31 cellular contexts compared by ENCODE assay signal in genomic region chr14:85788834-85789233, GRCh38.
"Had no signal": no experiment of that assay in that cellular context is flagged by ENCODE, and none has a peak within 500 bp of the region (broad histone marks: within the 10 kb centered on the region; RNA-seq: fewer than 3 reads in every experiment).

No MANE protein-coding gene starts in this region.

- H3K36me3 ChIP-seq: neutrophil, pancreas, prostate gland, right atrium auricular region, spleen, suprapubic skin, tibial artery, transverse colon, upper lobe of right lung, uterus had no signal

- H3K9me3 ChIP-seq: neutrophil, pancreas, prostate gland, right atrium auricular region, spleen, suprapubic skin, testis, tibial artery, transverse colon, upper lobe of right lung, uterus had no signal

- H3K36me3 Mint-ChIP-seq: naive thymus-derived CD8-positive, alpha-beta T cell; natural killer cell treated with Interleukin-12 subunit alpha and Interleukin-12 subunit beta and Interleukin-15 and Interleukin-18, amount 100 ng/mL, for 72 hours; stimulated activated memory B cell treated with anti-CD40 and anti-IgM and Interleukin-4, amounts not matched to agents 10 μg/mL and 1 μg/mL and 100 μg/mL, for 72 hours; type B pancreatic cell had no signal

- H3K27ac ChIP-seq: neutrophil, pancreas, prostate gland, right atrium auricular region, skin epidermis, spleen, suprapubic skin, testis, tibial artery, transverse colon, upper lobe of right lung, uterus had no signal

- ATAC-seq: naive thymus-derived CD8-positive, alpha-beta T cell; natural killer cell treated with Interleukin-12 subunit alpha and Interleukin-12 subunit beta and Interleukin-15 and Interleukin-18, amount 100 ng/mL, for 72 hours; pancreas; sciatic nerve; stimulated activated memory B cell treated with anti-CD40 and anti-IgM and Interleukin-4, amounts not matched to agents 10 μg/mL and 1 μg/mL and 100 μg/mL, for 72 hours; stimulated activated naive CD8-positive, alpha-beta T cell treated with anti-CD3 and anti-CD28 coated beads, Interleukin-15, Interleukin-2, amounts not matched to agents 100 U/mL and 50 U/mL, for 24 hours; upper lobe of right lung had no signal

- H3K27me3 ChIP-seq: neutrophil, pancreas, right atrium auricular region, spleen, suprapubic skin, testis, tibial artery, transverse colon, upper lobe of right lung, uterus had no signal

- H3K27ac Mint-ChIP-seq: naive thymus-derived CD8-positive, alpha-beta T cell; natural killer cell treated with Interleukin-12 subunit alpha and Interleukin-12 subunit beta and Interleukin-15 and Interleukin-18, amount 100 ng/mL, for 72 hours; nephron progenitor cell; stimulated activated memory B cell treated with anti-CD40 and anti-IgM and Interleukin-4, amounts not matched to agents 10 μg/mL and 1 μg/mL and 100 μg/mL, for 72 hours; stimulated activated naive CD8-positive, alpha-beta T cell treated with anti-CD3 and anti-CD28 coated beads, Interleukin-15, amount 100 ng/mL, for 72 hours; type B pancreatic cell had no signal

- H3K4me3 ChIP-seq: pancreas, prostate gland, right atrium auricular region, skin epidermis, smooth muscle cell, spleen, suprapubic skin, testis, tibial artery, transverse colon, upper lobe of right lung, uterus had no signal

- H3K4me3 Mint-ChIP-seq: nephron progenitor cell; neural crest cell; stimulated activated memory B cell treated with anti-CD40 and anti-IgM and Interleukin-4, amounts not matched to agents 10 μg/mL and 1 μg/mL and 100 μg/mL, for 72 hours; stimulated activated naive CD8-positive, alpha-beta T cell treated with anti-CD3 and anti-CD28 coated beads, Interleukin-15, amount 100 ng/mL, for 72 hours; type B pancreatic cell had no signal

- FAIRE-seq: pancreas had no signal

- H3K27me3 Mint-ChIP-seq: natural killer cell treated with Interleukin-12 subunit alpha and Interleukin-12 subunit beta and Interleukin-15 and Interleukin-18, amount 100 ng/mL, for 72 hours; stimulated activated memory B cell treated with anti-CD40 and anti-IgM and Interleukin-4, amounts not matched to agents 10 μg/mL and 1 μg/mL and 100 μg/mL, for 72 hours; stimulated activated naive CD8-positive, alpha-beta T cell treated with anti-CD3 and anti-CD28 coated beads, Interleukin-15, amount 100 ng/mL, for 72 hours; type B pancreatic cell had no signal

- H3K4me1 ChIP-seq: pancreas, prostate gland, right atrium auricular region, spleen, suprapubic skin, testis, tibial artery, transverse colon, upper lobe of right lung, uterus had no signal

- DNase-seq: nephron progenitor cell; nucleus accumbens; pancreas; retina; spleen; stimulated activated CD4-positive, alpha-beta T cell treated with anti-CD3 and anti-CD28 coated beads, Interleukin-12 subunit alpha, Interleukin-12 subunit beta, amount 100 ng/mL, for 4 hours; stimulated activated CD4-positive, alpha-beta T cell treated with anti-CD3 and anti-CD28 coated beads, Interleukin-1b, Interleukin-23, amount 100 ng/mL, for 48 hours; stimulated activated CD4-positive, alpha-beta T cell treated with anti-CD3 and anti-CD28 coated beads, Interleukin-4, amount 100 ng/mL, for 1 hour; stimulated activated CD4-positive, alpha-beta T cell treated with anti-CD3 and anti-CD28 coated beads, Interleukin-4, amount 100 ng/mL, for 4 hours; stimulated activated CD8-positive, alpha-beta memory T cell treated with anti-CD3 and anti-CD28 coated beads, Interleukin-4, amount 100 ng/mL, for 48 hours; stimulated activated naive CD4-positive, alpha-beta T cell; stimulated activated naive CD8-positive, alpha-beta T cell treated with anti-CD3 and anti-CD28 coated beads, Interleukin-15, amount 100 ng/mL, for 72 hours; stimulated activated naive CD8-positive, alpha-beta T cell treated with anti-CD3 and anti-CD28 coated beads, Interleukin-15, Interleukin-2, amounts not matched to agents 100 U/mL and 50 U/mL, for 24 hours; substantia nigra; testis; tibial artery; transverse colon; upper lobe of right lung; uterus had no signal

- H3K4me1 Mint-ChIP-seq: stimulated activated memory B cell treated with anti-CD40 and anti-IgM and Interleukin-4, amounts not matched to agents 10 μg/mL and 1 μg/mL and 100 μg/mL, for 72 hours had no signal

- H3K4me2 ChIP-seq: smooth muscle cell had no signal

- H3K9me3 Mint-ChIP-seq: natural killer cell treated with Interleukin-12 subunit alpha and Interleukin-12 subunit beta and Interleukin-15 and Interleukin-18, amount 100 ng/mL, for 72 hours; nephron progenitor cell; neural crest cell; stimulated activated memory B cell treated with anti-CD40 and anti-IgM and Interleukin-4, amounts not matched to agents 10 μg/mL and 1 μg/mL and 100 μg/mL, for 72 hours; stimulated activated naive CD8-positive, alpha-beta T cell treated with anti-CD3 and anti-CD28 coated beads, Interleukin-15, amount 100 ng/mL, for 72 hours; type B pancreatic cell had no signal
